8 cellular contexts compared by ENCODE assay signal in the genomic region with DNA sequence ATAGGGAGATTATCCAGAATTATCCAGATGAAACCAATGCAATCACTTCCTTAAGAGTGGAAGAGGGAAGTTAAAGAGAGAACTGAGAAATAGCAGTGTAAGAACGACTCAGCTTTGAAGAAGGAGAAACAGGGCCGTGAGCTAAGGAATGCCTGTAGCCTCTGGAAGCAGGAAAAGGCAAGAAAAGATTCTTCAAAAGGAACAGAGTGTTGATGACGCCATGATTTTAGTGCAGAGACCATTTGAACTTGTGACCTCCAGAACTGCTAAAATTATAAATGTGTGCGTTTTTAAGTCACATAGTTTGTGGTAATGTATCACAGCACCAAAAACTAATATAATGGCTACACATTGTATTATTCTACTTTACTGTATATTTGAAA. TPM values are rescaled to one million over a fixed set of nuclear protein-coding genes. Genes with fewer than 3 reads are reported as not detected.
DNase-seq lines count a peak whose midpoint lies in the region; ATAC-seq, FAIRE-seq and TF ChIP-seq lines count a peak whose summit lies in the region.

No MANE protein-coding gene starts in this region.

- CTCF ChIA-PET in PC-3 (lab: Charles Lee): no interaction called here

- H3K27me3 ChIP-seq in PC-3 (ENCODE audit: low read length) (no peaks in the 10 kb centered on the region), gastrocnemius medialis (no peaks in the 10 kb centered on the region)

- H3K79me2 ChIP-seq in PC-3 (ENCODE audit: low read length): peaks cover 94% of the 10 kb centered on the region

- TF ChIP-seq POLR2A in gastrocnemius medialis (IDR thresholded peaks at IDR 0.05): no peak

- intact Hi-C loops in PC-3 (cut with micrococcal nuclease): no loop called here
- intact Hi-C loops in gastrocnemius medialis (cut with DNase I; ENCODE audit: low total_unique reads): no loop called here

- H2AFZ ChIP-seq in PC-3 (ENCODE audit: low read length): peak overlapping the region; percentile 28; the same call in 1 of the 2 replicates

- peak overlapping the region; percentile 36 for H3K9ac ChIP-seq in PC-3 (ENCODE audit: low read length)

- H3K4me3 ChIP-seq in PC-3 (ENCODE audit: low read length) (no peak overlapping the region), gastrocnemius medialis (no peak overlapping the region)

- H3K27ac ChIP-seq in PC-3 (ENCODE audit: low read length): peak overlapping the region; percentile 56
- H3K27ac ChIP-seq in epithelial cell of prostate: peak overlapping the region; percentile 54
- H3K27ac ChIP-seq in gastrocnemius medialis: peak overlapping the region; percentile 55 to 61 (median 60)

- POLR2A ChIA-PET in PC-3 (lab: Charles Lee; ENCODE audit: unreplicated experiment): no interaction called here

- no peaks in the 10 kb centered on the region for H4K20me1 ChIP-seq in PC-3 (ENCODE audit: low read length)

- TF ChIP-seq CTCF in PC-3 (conservative IDR thresholded peaks at IDR 0.05; ENCODE audit: low read depth, low read length) (no peak), gastrocnemius medialis (IDR thresholded peaks at IDR 0.05 in 4 of 5, conservative IDR thresholded peaks at IDR 0.05 in 1 of 5) (no peak)

- no TSS peak for BruUV-seq in PC-3 (replicated peaks; lab: Mats Ljungman, UMichigan)

- no peaks in the 10 kb centered on the region for H3F3A ChIP-seq in PC-3 (ENCODE audit: low read length, unreplicated experiment)

- H3K4me2 ChIP-seq in PC-3 (ENCODE audit: low read length): no peak overlapping the region

- no peak for DNase-seq in GM18507 (ENCODE audit: extremely low spot score, insufficient read length, low read depth)
- DNase-seq in PC-3: no peak
- no peak for DNase-seq in epithelial cell of prostate (ENCODE audit: low read depth, low spot score)
- no peak for DNase-seq in gastrocnemius medialis
- no peak for DNase-seq in HTR-8/SVneo (ENCODE audit: insufficient read length, low spot score)
- no peak for DNase-seq in SHP77 (lab: John Stamatoyannopoulos, UW)

- peaks cover 15% of the 10 kb centered on the region for H3K4me1 ChIP-seq in PC-3 (ENCODE audit: insufficient read depth, low read length)
- peaks cover 38 to 54% of the 10 kb centered on the region in 2 donors for H3K4me1 ChIP-seq in gastrocnemius medialis

- H3K9me2 ChIP-seq in PC-3 (replicated peaks; ENCODE audit: low read length): no peaks in the 10 kb centered on the region

- in situ Hi-C loops in gastrocnemius medialis (cut with MboI; ENCODE audit: low sequenced_read_pairs in 4 of 4): no loop called here

- no peaks in the 10 kb centered on the region; the same call in 1 of the 2 replicates for H3K36me3 ChIP-seq in PC-3 (ENCODE audit: low read depth, low read length)
- no peaks in the 10 kb centered on the region for H3K36me3 ChIP-seq in gastrocnemius medialis

- H3K9me3 ChIP-seq in PC-3 (ENCODE audit: low read length) (no peaks in the 10 kb centered on the region), gastrocnemius medialis (no peaks in the 10 kb centered on the region)

- peak; percentile 65 for FAIRE-seq in GM18507 (lab: Jason Lieb, UNC)
- no peak for FAIRE-seq in HTR-8/SVneo (lab: Jason Lieb, UNC)

- no peak for ATAC-seq in PC-3
- ATAC-seq in gastrocnemius medialis: peak in 1 of 2 donors; percentile 27
- no peak for ATAC-seq in HG03378 (IDR thresholded peaks at IDR 0.05; ENCODE audit: unreplicated experiment)
- no peak for ATAC-seq in HG03469 (IDR thresholded peaks at IDR 0.05; ENCODE audit: unreplicated experiment)

RNA-seq across cellular contexts. Expression of a gene that starts 32.7 kb away (rescaled TPM):
- total RNA-seq in PC-3 (2014; rRNA removed): 54.8 and 59.5 TPM in 2 replicates
- 100 to 1,000 TPM; 136 to 252 (median 169) TPM for total RNA-seq in gastrocnemius medialis
